ENCODE assay signal across 14 cellular contexts in genomic region chr11:120945042-120945441, GRCh38.
DNase-seq lines count a peak whose midpoint lies in the region; ATAC-seq, FAIRE-seq and TF ChIP-seq lines count a peak whose summit lies in the region.
"Had no signal": no experiment of that assay in that cellular context is flagged by ENCODE, and none has a peak within 500 bp of the region (broad histone marks: within the 10 kb centered on the region; RNA-seq: fewer than 3 reads in every experiment).

No MANE protein-coding gene starts in this region.

- peak; percentile 28 for TF ChIP-seq CTCF in natural killer cell (IDR thresholded peaks at IDR 0.05)
- TF ChIP-seq CTCF in epithelial cell of proximal tubule (conservative IDR thresholded peaks at IDR 0.05; ENCODE audit: low read depth, low read length) = peak; percentile 37
- TF ChIP-seq CTCF in pancreas (IDR thresholded peaks at IDR 0.05) = no peak
- no peak for TF ChIP-seq CTCF in osteocyte (IDR thresholded peaks at IDR 0.05)

- WGBS in pancreas, 2 donors = 70 to 81% methylated on average over 5 of the region's 5 CpGs

- FAIRE-seq in pancreas (lab: Jason Lieb, UNC) = no peak

- H3K27ac Mint-ChIP-seq in natural killer cell (no peak overlapping the region), osteocyte (ENCODE audit: unreplicated experiment) (no peak overlapping the region)
- H3K27ac Mint-ChIP-seq in natural killer cell treated with Interleukin-12 subunit alpha and Interleukin-12 subunit beta and Interleukin-15 and Interleukin-18, amount 100 ng/mL, for 72 hours = no peak overlapping the region
- H3K27ac Mint-ChIP-seq: activated CD8-positive, alpha-beta memory T cell treated with anti-CD3 and anti-CD28 coated beads, Interleukin-2, amount 10 ng/mL, durations not matched to agents 7 days and 5 days; activated naive CD8-positive, alpha-beta T cell; stimulated activated memory B cell treated with anti-CD40 and anti-IgM and Interleukin-4, amounts not matched to agents 10 μg/mL and 1 μg/mL and 100 μg/mL, for 72 hours had no signal

- peaks cover 0 to 6% (median 0%) of the 10 kb centered on the region in 4 donors for H3K27me3 ChIP-seq in pancreas

- no peak for DNase-seq in natural killer cell
- DNase-seq in natural killer cell treated with Interleukin-12 subunit alpha and Interleukin-12 subunit beta and Interleukin-15 and Interleukin-18, amount 100 ng/mL, for 72 hours (ENCODE audit: low spot score) = no peak
- DNase-seq in NAMALWA (ENCODE audit: low spot score) = peak; percentile 25
- no peak for DNase-seq in epithelial cell of proximal tubule (ENCODE audit: low read depth)
- no peak for DNase-seq in HuH-7.5 (ENCODE audit: low spot score)
- no peak for DNase-seq in pancreas
- no peak for DNase-seq in osteocyte (ENCODE audit: extremely low spot score, unreplicated experiment)
- DNase-seq: activated CD8-positive, alpha-beta memory T cell treated with anti-CD3 and anti-CD28 coated beads, Interleukin-2, amount 10 ng/mL, durations not matched to agents 7 days and 5 days; NCI-H446; stimulated activated CD4-positive, alpha-beta T cell treated with anti-CD3 and anti-CD28 coated beads, Interleukin-4, amount 100 ng/mL, for 1 hour; T-helper 9 cell had no signal

- H3K36me3 ChIP-seq in pancreas = no peaks in the 10 kb centered on the region

- peaks cover 0 to 20% of the 10 kb centered on the region in 2 donors for H3K27me3 Mint-ChIP-seq in natural killer cell (ENCODE audit: low read depth in 2 of 2)
- H3K27me3 Mint-ChIP-seq in natural killer cell treated with Interleukin-12 subunit alpha and Interleukin-12 subunit beta and Interleukin-15 and Interleukin-18, amount 100 ng/mL, for 72 hours = peaks cover 8 to 11% of the 10 kb centered on the region in 2 donors
- no peaks in the 10 kb centered on the region for H3K27me3 Mint-ChIP-seq in osteocyte (ENCODE audit: unreplicated experiment)

- H3K27ac ChIP-seq in pancreas = no peak overlapping the region

- H3K36me3 Mint-ChIP-seq in natural killer cell (peaks cover 17% of the 10 kb centered on the region), osteocyte (ENCODE audit: unreplicated experiment) (no peaks in the 10 kb centered on the region)
- peaks cover 19% of the 10 kb centered on the region for H3K36me3 Mint-ChIP-seq in natural killer cell treated with Interleukin-12 subunit alpha and Interleukin-12 subunit beta and Interleukin-15 and Interleukin-18, amount 100 ng/mL, for 72 hours

- H3K4me1 Mint-ChIP-seq in natural killer cell = peaks cover 0 to 5% of the 10 kb centered on the region in 2 donors
- peaks cover 0 to 3% of the 10 kb centered on the region in 2 donors for H3K4me1 Mint-ChIP-seq in natural killer cell treated with Interleukin-12 subunit alpha and Interleukin-12 subunit beta and Interleukin-15 and Interleukin-18, amount 100 ng/mL, for 72 hours (ENCODE audit: low read depth in 2 of 2)
- H3K4me1 Mint-ChIP-seq in osteocyte (ENCODE audit: unreplicated experiment) = no peaks in the 10 kb centered on the region
- H3K4me1 Mint-ChIP-seq: activated CD8-positive, alpha-beta memory T cell treated with anti-CD3 and anti-CD28 coated beads, Interleukin-2, amount 10 ng/mL, durations not matched to agents 7 days and 5 days; stimulated activated memory B cell treated with anti-CD40 and anti-IgM and Interleukin-4, amounts not matched to agents 10 μg/mL and 1 μg/mL and 100 μg/mL, for 72 hours had no signal

- H3K4me3 Mint-ChIP-seq in natural killer cell (no peak overlapping the region), osteocyte (ENCODE audit: unreplicated experiment) (no peak overlapping the region)
- no peak overlapping the region for H3K4me3 Mint-ChIP-seq in natural killer cell treated with Interleukin-12 subunit alpha and Interleukin-12 subunit beta and Interleukin-15 and Interleukin-18, amount 100 ng/mL, for 72 hours
- H3K4me3 Mint-ChIP-seq: activated CD8-positive, alpha-beta memory T cell treated with anti-CD3 and anti-CD28 coated beads, Interleukin-2, amount 10 ng/mL, durations not matched to agents 7 days and 5 days; activated naive CD8-positive, alpha-beta T cell; stimulated activated memory B cell treated with anti-CD40 and anti-IgM and Interleukin-4, amounts not matched to agents 10 μg/mL and 1 μg/mL and 100 μg/mL, for 72 hours had no signal

- intact Hi-C loops in natural killer cell (cut with micrococcal nuclease) = no loop called here
- intact Hi-C loops in pancreas (cut with DNase I) = no loop called here

- H3K9me3 Mint-ChIP-seq in natural killer cell (peaks cover 4 to 9% of the 10 kb centered on the region in 2 donors), osteocyte (ENCODE audit: unreplicated experiment) (peaks cover 11% of the 10 kb centered on the region)
- peaks cover 10% of the 10 kb centered on the region for H3K9me3 Mint-ChIP-seq in natural killer cell treated with Interleukin-12 subunit alpha and Interleukin-12 subunit beta and Interleukin-15 and Interleukin-18, amount 100 ng/mL, for 72 hours

- H3K9me3 ChIP-seq in pancreas = no peaks in the 10 kb centered on the region

- no peak overlapping the region for H3K4me3 ChIP-seq in epithelial cell of proximal tubule (ENCODE audit: low read depth, low read length)
- no peak overlapping the region for H3K4me3 ChIP-seq in pancreas

- H3K4me1 ChIP-seq in pancreas = no peaks in the 10 kb centered on the region

- ATAC-seq in natural killer cell (peak in 1 of 3 donors; percentile 34), pancreas (no peak), GM18868 (IDR thresholded peaks at IDR 0.05; ENCODE audit: unreplicated experiment) (no peak)
- ATAC-seq in natural killer cell treated with Interleukin-12 subunit alpha and Interleukin-12 subunit beta and Interleukin-15 and Interleukin-18, amount 100 ng/mL, for 72 hours = no peak
- ATAC-seq: activated CD8-positive, alpha-beta memory T cell treated with anti-CD3 and anti-CD28 coated beads, Interleukin-2, amount 10 ng/mL, durations not matched to agents 7 days and 5 days; stimulated activated memory B cell treated with anti-CD40 and anti-IgM and Interleukin-4, amounts not matched to agents 10 μg/mL and 1 μg/mL and 100 μg/mL, for 72 hours had no signal

Comparison
In these comparisons a context has a peak if more than half of its experiments do, and no peak if none do; other contexts are left out.
1. CTCF ChIP-seq: peak in natural killer cell (single experiment) and epithelial cell of proximal tubule (single experiment); none in pancreas (0 of 4) and osteocyte (single experiment).